In genomic region chr3:50584391-50584790, GRCh38 we compare ENCODE assay signal across 14 cellular contexts. TPM values are rescaled to one million over a fixed set of nuclear protein-coding genes. Genes with fewer than 3 reads are reported as not detected.
DNase-seq lines count a peak whose midpoint lies in the region; ATAC-seq lines count a peak whose summit lies in the region.
"Had no signal": no experiment of that assay in that cellular context is flagged by ENCODE, and none has a peak within 500 bp of the region (broad histone marks: within the 10 kb centered on the region; RNA-seq: fewer than 3 reads in every experiment).

No MANE protein-coding gene starts in this region.

- WGBS in right cardiac atrium = 47% methylated on average over 2 of the region's 2 CpGs

- peak overlapping the region; percentile 88 for H3K27ac ChIP-seq in right cardiac atrium (ENCODE audit: low read length)
- H3K27ac ChIP-seq: epithelial cell of prostate had no signal

- H3K36me3 Mint-ChIP-seq in activated CD8-positive, alpha-beta memory T cell treated with anti-CD3 and anti-CD28 coated beads, Interleukin-2, amount 10 ng/mL, durations not matched to agents 7 days and 5 days = peaks cover 29% of the 10 kb centered on the region
- peaks cover 75% of the 10 kb centered on the region for H3K36me3 Mint-ChIP-seq in activated T-helper 17 cell treated with anti-CD3 and anti-CD28 coated beads, Interleukin-2, amount 50 U/mL, for 72 hours (ENCODE audit: low read depth)
- peaks cover 26% of the 10 kb centered on the region for H3K36me3 Mint-ChIP-seq in stimulated activated memory B cell treated with anti-CD40 and anti-IgM and Interleukin-4, amounts not matched to agents 10 μg/mL and 1 μg/mL and 100 μg/mL, for 72 hours

- H3K9me3 ChIP-seq in right cardiac atrium (ENCODE audit: control insufficient read depth, low read length) = no peaks in the 10 kb centered on the region

- no peaks in the 10 kb centered on the region for H3K27me3 ChIP-seq in right cardiac atrium (ENCODE audit: control insufficient read depth, insufficient read depth)

- no peak overlapping the region for H3K4me3 ChIP-seq in right cardiac atrium (ENCODE audit: low read length)

- no peak for ATAC-seq in activated CD8-positive, alpha-beta memory T cell treated with anti-CD3 and anti-CD28 coated beads, Interleukin-2, amount 10 ng/mL, durations not matched to agents 7 days and 5 days
- no peak for ATAC-seq in activated T-helper 17 cell treated with anti-CD3 and anti-CD28 coated beads, Interleukin-2, amount 50 U/mL, for 72 hours (replicated peaks)
- no peak for ATAC-seq in right cardiac atrium
- no peak for ATAC-seq in stimulated activated memory B cell treated with anti-CD40 and anti-IgM and Interleukin-4, amounts not matched to agents 10 μg/mL and 1 μg/mL and 100 μg/mL, for 72 hours

- H3K4me1 Mint-ChIP-seq in activated CD8-positive, alpha-beta memory T cell treated with anti-CD3 and anti-CD28 coated beads, Interleukin-2, amount 10 ng/mL, durations not matched to agents 7 days and 5 days = peaks cover 61% of the 10 kb centered on the region
- peaks cover 41% of the 10 kb centered on the region for H3K4me1 Mint-ChIP-seq in activated T-helper 17 cell treated with anti-CD3 and anti-CD28 coated beads, Interleukin-2, amount 50 U/mL, for 72 hours
- H3K4me1 Mint-ChIP-seq in stimulated activated memory B cell treated with anti-CD40 and anti-IgM and Interleukin-4, amounts not matched to agents 10 μg/mL and 1 μg/mL and 100 μg/mL, for 72 hours = peaks cover 38% of the 10 kb centered on the region

- H3K27me3 Mint-ChIP-seq in activated CD8-positive, alpha-beta memory T cell treated with anti-CD3 and anti-CD28 coated beads, Interleukin-2, amount 10 ng/mL, durations not matched to agents 7 days and 5 days = no peaks in the 10 kb centered on the region
- no peaks in the 10 kb centered on the region for H3K27me3 Mint-ChIP-seq in activated T-helper 17 cell treated with anti-CD3 and anti-CD28 coated beads, Interleukin-2, amount 50 U/mL, for 72 hours
- no peaks in the 10 kb centered on the region for H3K27me3 Mint-ChIP-seq in stimulated activated memory B cell treated with anti-CD40 and anti-IgM and Interleukin-4, amounts not matched to agents 10 μg/mL and 1 μg/mL and 100 μg/mL, for 72 hours

- CTCF ChIA-PET in activated CD8-positive, alpha-beta memory T cell treated with anti-CD3 and anti-CD28 coated beads, Interleukin-2, amount 10 ng/mL, durations not matched to agents 7 days and 5 days (lab: Charles Lee) = interaction anchor here (1.3 to 2.2 kb wide), 2 partner anchors 10 to 31 kb away, joined by 5 to 7 read pairs; no protein-coding TSS in a partner anchor

- peak overlapping the region; percentile 31 for H3K27ac Mint-ChIP-seq in activated CD8-positive, alpha-beta memory T cell treated with anti-CD3 and anti-CD28 coated beads, Interleukin-2, amount 10 ng/mL, durations not matched to agents 7 days and 5 days
- peak overlapping the region; percentile 44 for H3K27ac Mint-ChIP-seq in activated T-helper 17 cell treated with anti-CD3 and anti-CD28 coated beads, Interleukin-2, amount 50 U/mL, for 72 hours
- H3K27ac Mint-ChIP-seq in stimulated activated memory B cell treated with anti-CD40 and anti-IgM and Interleukin-4, amounts not matched to agents 10 μg/mL and 1 μg/mL and 100 μg/mL, for 72 hours = peak overlapping the region; percentile 98

- intact Hi-C loops in right cardiac atrium (cut with DNase I) = no loop called here

- DNase-seq in activated CD8-positive, alpha-beta memory T cell treated with anti-CD3 and anti-CD28 coated beads, Interleukin-2, amount 10 ng/mL, durations not matched to agents 7 days and 5 days = no peak
- no peak for DNase-seq in activated CD8-positive, alpha-beta memory T cell treated with anti-CD3 and anti-CD28 coated beads, Interleukin-2, amount 50 U/mL, for 48 hours
- DNase-seq in right cardiac atrium (no peak), NCI-H2171 treated with DMSO at 0.1 percent for 48 hours (lab: John Stamatoyannopoulos, UW) (no peak), HK-2 (ENCODE audit: unreplicated experiment) (no peak), cerebellar cortex (ENCODE audit: low spot score) (no peak)
- DNase-seq: activated CD4-positive, alpha-beta T cell treated with anti-CD3 and anti-CD28 coated beads for 4 hours; HCEC 1CT; NCI-H69; SHP77 treated with DMSO at 0.1 percent for 48 hours; small intestine had no signal

- no peak overlapping the region for H3K4me3 Mint-ChIP-seq in activated CD8-positive, alpha-beta memory T cell treated with anti-CD3 and anti-CD28 coated beads, Interleukin-2, amount 10 ng/mL, durations not matched to agents 7 days and 5 days
- H3K4me3 Mint-ChIP-seq in activated T-helper 17 cell treated with anti-CD3 and anti-CD28 coated beads, Interleukin-2, amount 50 U/mL, for 72 hours = peak overlapping the region; percentile 84
- no peak overlapping the region for H3K4me3 Mint-ChIP-seq in stimulated activated memory B cell treated with anti-CD40 and anti-IgM and Interleukin-4, amounts not matched to agents 10 μg/mL and 1 μg/mL and 100 μg/mL, for 72 hours

- H3K9me3 Mint-ChIP-seq in activated CD8-positive, alpha-beta memory T cell treated with anti-CD3 and anti-CD28 coated beads, Interleukin-2, amount 10 ng/mL, durations not matched to agents 7 days and 5 days (ENCODE audit: low read depth) = no peaks in the 10 kb centered on the region
- no peaks in the 10 kb centered on the region for H3K9me3 Mint-ChIP-seq in activated T-helper 17 cell treated with anti-CD3 and anti-CD28 coated beads, Interleukin-2, amount 50 U/mL, for 72 hours
- H3K9me3 Mint-ChIP-seq in stimulated activated memory B cell treated with anti-CD40 and anti-IgM and Interleukin-4, amounts not matched to agents 10 μg/mL and 1 μg/mL and 100 μg/mL, for 72 hours = no peaks in the 10 kb centered on the region

- H3K4me1 ChIP-seq in right cardiac atrium (ENCODE audit: control insufficient read depth, insufficient read depth, low read length) = peaks cover 37% of the 10 kb centered on the region

RNA-seq across cellular contexts. Expression of gene HEMK1, which starts 15.1 kb away (rescaled TPM):
- total RNA-seq in activated CD8-positive, alpha-beta memory T cell treated with anti-CD3 and anti-CD28 coated beads, Interleukin-2, amount 10 ng/mL, durations not matched to agents 7 days and 5 days = 10 to 100 TPM; 49.9 to 61.3 TPM
- total RNA-seq in activated T-helper 17 cell treated with anti-CD3 and anti-CD28 coated beads, Interleukin-2, amount 50 U/mL, for 72 hours = 10 to 100 TPM; 47.5 to 99.2 TPM
- 10 to 100 TPM; 14.0 to 18.3 (median 15.8) TPM for total RNA-seq in right cardiac atrium
- 16.6 TPM for polyA plus RNA-seq in right cardiac atrium

RNA-seq across cellular contexts. Expression of gene C3orf18, which starts 16.8 kb away (rescaled TPM):
- 10 to 100 TPM; 15.6 to 17.8 TPM for total RNA-seq in activated CD8-positive, alpha-beta memory T cell treated with anti-CD3 and anti-CD28 coated beads, Interleukin-2, amount 10 ng/mL, durations not matched to agents 7 days and 5 days
- total RNA-seq in activated T-helper 17 cell treated with anti-CD3 and anti-CD28 coated beads, Interleukin-2, amount 50 U/mL, for 72 hours = 10 to 100 TPM; 17.3 to 50.8 TPM
- 10 to 100 TPM; 27.2 to 44.2 (median 40.6) TPM for total RNA-seq in right cardiac atrium
- 29.5 TPM for polyA plus RNA-seq in right cardiac atrium

RNA-seq across cellular contexts. Expression of gene CISH, which starts 27.2 kb away (rescaled TPM):
- total RNA-seq in activated CD8-positive, alpha-beta memory T cell treated with anti-CD3 and anti-CD28 coated beads, Interleukin-2, amount 10 ng/mL, durations not matched to agents 7 days and 5 days = 100 to 1,000 TPM; 266 to 369 TPM
- total RNA-seq in activated T-helper 17 cell treated with anti-CD3 and anti-CD28 coated beads, Interleukin-2, amount 50 U/mL, for 72 hours = 100 to 1,000 TPM; 204 to 327 TPM
- total RNA-seq in right cardiac atrium = 10 to 100 TPM in 3 of 4 donors, 1 to 10 TPM in 1; 9.1 to 27.8 (median 11.2) TPM
- polyA plus RNA-seq in right cardiac atrium = 8.0 TPM

RNA-seq across cellular contexts. Expression of gene MAPKAPK3, which starts 32.6 kb away (rescaled TPM):
- 100 to 1,000 TPM; 156 to 175 TPM for total RNA-seq in activated CD8-positive, alpha-beta memory T cell treated with anti-CD3 and anti-CD28 coated beads, Interleukin-2, amount 10 ng/mL, durations not matched to agents 7 days and 5 days
- 100 to 1,000 TPM in 1 of 2 donors, 10 to 100 TPM in 1; 99.8 to 131 TPM for total RNA-seq in activated T-helper 17 cell treated with anti-CD3 and anti-CD28 coated beads, Interleukin-2, amount 50 U/mL, for 72 hours
- 100 to 1,000 TPM; 167 to 260 (median 225) TPM for total RNA-seq in right cardiac atrium
- 181 TPM for polyA plus RNA-seq in right cardiac atrium

Comparison
In these comparisons a context has a peak if more than half of its experiments do, and no peak if none do; other contexts are left out.
1. H3K27ac Mint-ChIP-seq: peak in every context shown above with its lines; median percentile 98 in stimulated activated memory B cell treated with anti-CD40 and anti-IgM and Interleukin-4, amounts not matched to agents 10 μg/mL and 1 μg/mL and 100 μg/mL, for 72 hours; 44 in activated T-helper 17 cell treated with anti-CD3 and anti-CD28 coated beads, Interleukin-2, amount 50 U/mL, for 72 hours; 31 in activated CD8-positive, alpha-beta memory T cell treated with anti-CD3 and anti-CD28 coated beads, Interleukin-2, amount 10 ng/mL, durations not matched to agents 7 days and 5 days.
2. RNA of gene CISH, which starts 27.2 kb away (total RNA-seq): 266 to 369 TPM in activated CD8-positive, alpha-beta memory T cell treated with anti-CD3 and anti-CD28 coated beads, Interleukin-2, amount 10 ng/mL, durations not matched to agents 7 days and 5 days and 204 to 327 TPM in activated T-helper 17 cell treated with anti-CD3 and anti-CD28 coated beads, Interleukin-2, amount 50 U/mL, for 72 hours; 9.1 to 27.8 TPM in right cardiac atrium; every median in the first group is over 4 times any median in the second.